ENCODE assay signal across 8 cellular contexts in genomic region chr1:110460253-110461220, GRCh38. TPM values are rescaled to one million over a fixed set of nuclear protein-coding genes. Genes with fewer than 3 reads are reported as not detected.
DNase-seq lines count a peak whose midpoint lies in the region; ATAC-seq and TF ChIP-seq lines count a peak whose summit lies in the region.

No MANE protein-coding gene starts in this region.

- ATAC-seq in GM19351 (IDR thresholded peaks at IDR 0.05; ENCODE audit: unreplicated experiment) (peak; percentile 57), left ventricle myocardium superior (peak; percentile 87), GM21515 (IDR thresholded peaks at IDR 0.05; ENCODE audit: unreplicated experiment) (no peak)

- H3K4me1 ChIP-seq in adrenal gland (replicated peaks in 1 of 2), result no peaks in the 10 kb centered on the region

- H3K27me3 ChIP-seq in adrenal gland, result no peaks in the 10 kb centered on the region

- TF ChIP-seq POLR2A in adrenal gland (IDR thresholded peaks at IDR 0.05), result no peak

- DNase-seq in AG09309 (ENCODE audit: low read depth) (peak; percentile 54), NCI-H187 (lab: John Stamatoyannopoulos, UW) (peak; percentile 14 to 54), T-helper 1 cell (peak; percentile 54 to 83 (median 70)), adrenal gland (peak; percentile 66 to 94 (median 85)), left ventricle myocardium superior (peak; percentile 53), retinal pigment epithelial cell (ENCODE audit: low read depth) (no peak)

- TF ChIP-seq CTCF in AG09309 (IDR thresholded peaks at IDR 0.05; ENCODE audit: control insufficient read depth, insufficient read depth, low read depth, low read length, missing control alignments), result peak; percentile 95
- peak; percentile 92 to 99 (median 98) for TF ChIP-seq CTCF in adrenal gland (IDR thresholded peaks at IDR 0.05)
- peak; percentile 98 for TF ChIP-seq CTCF in retinal pigment epithelial cell (conservative IDR thresholded peaks at IDR 0.05; ENCODE audit: low read depth, low read length)

- H3K9me3 ChIP-seq in adrenal gland (replicated peaks in 1 of 3), result no peaks in the 10 kb centered on the region

- 37 to 44% (median 40%) methylated on average over 9 to 11 of the region's 11 CpGs for whole genome bisulfite sequencing in adrenal gland, 4 donors

- H3K36me3 ChIP-seq in adrenal gland (replicated peaks in 1 of 2), result no peaks in the 10 kb centered on the region

- H3K4me3 ChIP-seq in AG09309 (ENCODE audit: control insufficient read depth, low read depth, low read length) (no peak overlapping the region), adrenal gland (no peak overlapping the region), retinal pigment epithelial cell (ENCODE audit: low read length) (no peak overlapping the region)

- intact Hi-C loops in adrenal gland (cut with DNase I) (loop anchor here (2.0 to 10.0 kb wide), 4 partner anchors 48 to 258 kb away; no protein-coding TSS in a partner anchor), left ventricle myocardium superior (cut with micrococcal nuclease) (loop anchor here (5.0 kb wide), 1 partner anchor 48 kb away; no protein-coding TSS in a partner anchor)

- no peak overlapping the region for H3K27ac ChIP-seq in adrenal gland

RNA-seq across cellular contexts. Expression of gene PROK1, which starts 9.6 kb away (rescaled TPM):
- 10 to 100 TPM in 1 of 8 donors, 1 to 10 TPM in 6, under 1 TPM in 1; 0.76 to 12.9 (median 6.4) TPM for total RNA-seq in adrenal gland
- polyA plus RNA-seq in adrenal gland, result 1 to 10 TPM; 4.0 to 6.2 (median 4.8) TPM
- total RNA-seq in left ventricle myocardium superior, result not detected

RNA-seq across cellular contexts. Expression of gene LAMTOR5, which starts 53.0 kb away (rescaled TPM):
- total RNA-seq in adrenal gland (100 to 1,000 TPM in 6 of 8 donors, 10 to 100 TPM in 2; 81.3 to 152 (median 117) TPM), left ventricle myocardium superior (265 TPM)
- 100 to 1,000 TPM; 211 to 299 (median 217) TPM for polyA plus RNA-seq in adrenal gland

RNA-seq across cellular contexts. Expression of gene KCNA10, which starts 58.4 kb away (rescaled TPM):
- total RNA-seq in adrenal gland (not detected), left ventricle myocardium superior (not detected)
- polyA plus RNA-seq in adrenal gland, result not detected
